Comparison of ENCODE assay signal across 8 cellular contexts in the genomic region with DNA sequence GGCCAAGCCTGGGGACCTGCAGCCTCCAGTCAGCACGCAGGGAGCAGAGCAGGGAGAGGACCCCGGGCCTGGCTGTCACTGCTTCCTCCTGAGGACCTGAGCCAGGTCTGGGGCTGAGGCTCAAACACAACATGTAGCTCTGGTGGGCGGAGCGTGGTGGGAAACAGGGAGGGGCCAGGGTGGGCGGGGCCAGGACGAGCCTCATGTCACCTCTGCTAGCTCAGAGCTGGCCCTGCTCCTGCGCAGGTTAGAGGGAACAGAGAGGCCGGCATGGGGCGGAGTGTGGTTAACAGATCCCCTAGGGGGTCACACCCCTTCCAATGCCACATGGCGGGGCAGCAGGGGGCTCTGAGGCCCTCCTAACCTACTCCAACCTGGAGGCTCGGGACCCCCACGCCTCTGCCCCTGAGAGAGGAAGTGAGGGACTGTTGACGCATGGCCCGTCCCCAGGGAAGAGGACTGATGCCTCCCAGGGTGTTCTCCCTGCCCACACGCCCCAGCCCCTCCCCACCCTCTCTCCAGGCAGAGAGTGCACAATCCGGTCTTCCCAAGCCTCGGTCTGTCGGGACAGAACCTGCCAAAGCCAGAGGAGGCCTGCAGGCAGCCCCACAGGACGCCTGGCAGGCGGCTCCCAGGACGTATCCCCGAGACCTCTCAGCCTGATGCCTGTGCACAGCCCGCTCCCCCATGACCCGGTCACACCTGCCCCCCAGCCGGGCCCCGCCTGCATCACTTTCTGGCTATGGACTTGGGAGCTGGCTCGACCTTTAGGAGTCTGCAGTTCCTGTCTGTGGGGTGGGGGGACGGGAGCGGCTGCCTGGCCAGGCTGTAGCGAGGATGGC.
DNase-seq lines count a peak whose midpoint lies in the region; ATAC-seq and TF ChIP-seq lines count a peak whose summit lies in the region.

No MANE protein-coding gene starts in this region.

- peak; percentile 25 for DNase-seq in GDM1 (lab: John Stamatoyannopoulos, UW)
- no peak for DNase-seq in RWPE1 (ENCODE audit: low spot score)
- DNase-seq in epithelial cell of esophagus (ENCODE audit: low read depth) = peak; percentile 72
- DNase-seq in OCI-M2 (lab: John Stamatoyannopoulos, UW; ENCODE audit: unreplicated experiment) = no peak

- TF ChIP-seq CTCF in 22Rv1 (IDR thresholded peaks at IDR 0.05) (no peak), RWPE1 (conservative IDR thresholded peaks at IDR 0.05; ENCODE audit: low read depth) (no peak), epithelial cell of esophagus (IDR thresholded peaks at IDR 0.05; ENCODE audit: insufficient read depth, low read depth, low read length, missing control alignments) (no peak)

- ATAC-seq in GM18520 (IDR thresholded peaks at IDR 0.05; ENCODE audit: unreplicated experiment) (no peak), HG03457 (IDR thresholded peaks at IDR 0.05; ENCODE audit: unreplicated experiment) (no peak)

- H3K4me3 ChIP-seq in epithelial cell of esophagus (ENCODE audit: low read length) (peak overlapping the region; percentile 31), skin epidermis (peak overlapping the region in 1 of 7 experiments; percentile 23)

- H3K27ac ChIP-seq in 22Rv1 = peak overlapping the region; percentile 74
- peak overlapping the region; percentile 99 for H3K27ac ChIP-seq in RWPE1
- H3K27ac ChIP-seq in skin epidermis = peak overlapping the region in 18 of 21 experiments; percentile 32 to 85 (median 64)

- CTCF ChIA-PET in RWPE1 (lab: Yijun Ruan, JAX) = interaction anchor here (0.6 to 2.1 kb wide), 3 partner anchors 17 to 244 kb away, joined by 3 to 14 read pairs (median 3); no protein-coding TSS in a partner anchor

- POLR2A ChIA-PET in RWPE1 (lab: Yijun Ruan, JAX; ENCODE audit: low non-redundant PET) = interaction anchor here (0.5 to 1.6 kb wide), 2 partner anchors 12 to 14 kb away, joined by 3 to 6 read pairs; no protein-coding TSS in a partner anchor

Comparison
In these comparisons a context has a peak if more than half of its experiments do, and no peak if none do; other contexts are left out.
1. DNase-seq: peak in GDM1 (single experiment) and epithelial cell of esophagus (single experiment); none in RWPE1 (single experiment) and OCI-M2 (single experiment).
2. Peak in every context shown above with its lines, with median percentiles within 50 percentile points of each other: H3K27ac ChIP-seq.